11 cellular contexts compared by ENCODE assay signal in the genomic region with DNA sequence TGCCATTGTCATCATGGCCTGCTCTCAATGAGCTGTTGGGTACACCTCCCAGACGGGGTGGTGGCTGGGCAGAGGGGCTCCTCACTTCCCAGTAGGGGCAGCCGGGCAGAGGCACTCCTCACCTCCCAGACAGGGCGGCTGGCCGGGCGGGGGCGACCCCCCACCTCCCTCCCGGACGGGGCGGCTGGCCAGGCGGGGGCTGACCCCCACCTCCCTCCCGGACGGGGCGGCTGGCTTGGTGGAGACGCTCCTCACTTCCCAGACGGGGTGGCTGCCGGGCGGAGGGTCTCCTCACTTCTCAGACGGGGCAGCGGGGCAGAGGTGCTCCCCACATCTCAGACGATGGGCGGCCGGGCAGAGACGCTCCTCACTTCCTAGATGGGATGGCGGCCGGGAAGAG. TPM values are rescaled to one million over a fixed set of nuclear protein-coding genes. Genes with fewer than 3 reads are reported as not detected.
"Had no signal": no experiment of that assay in that cellular context is flagged by ENCODE, and none has a peak within 500 bp of the region (broad histone marks: within the 10 kb centered on the region; RNA-seq: fewer than 3 reads in every experiment).

No MANE protein-coding gene starts in this region.

RNA-seq across cellular contexts. Expression of a gene that starts 18.0 kb away (rescaled TPM):
- total RNA-seq: left cardiac atrium, left ventricle myocardium inferior, left ventricle myocardium superior, lower leg skin, lower lobe of right lung, lung microvascular endothelial cell, mammary epithelial cell, mesenteric fat pad, myocyte had no signal
- polyA plus RNA-seq: immature natural killer cell, keratinocyte, mammary epithelial cell had no signal
